ENCODE assay signal across 1 cellular context in genomic region chr19:45503909-45504308, GRCh38.
TF ChIP-seq lines count a peak whose summit lies in the region.

No MANE protein-coding gene starts in this region.

TF ChIP-seq in K562, 482 proteins besides CTCF, POLR2A, EP300 and RAD21:
- TF ChIP-seq CEBPB (tag; IDR thresholded peaks at IDR 0.05), result peak; percentile 59
- no peak for TF ChIP-seq ETV6 (IDR thresholded peaks at IDR 0.05; ENCODE audit: borderline replicate concordance in 1 of 2, low read depth in 2 of 2, low read length in 1 of 2)
- TF ChIP-seq ETV6 (CRISPR knock-in tag; IDR thresholded peaks at IDR 0.05; ENCODE audit: borderline replicate concordance), result no peak
- no peak for TF ChIP-seq RNF2 (IDR thresholded peaks at IDR 0.05)
- TF ChIP-seq ARNT (IDR thresholded peaks at IDR 0.05), result no peak
